Comparison of ENCODE assay signal across 8 cellular contexts in genomic region chr2:74186038-74186437, GRCh38. TPM values are rescaled to one million over a fixed set of nuclear protein-coding genes. Genes with fewer than 3 reads are reported as not detected.
DNase-seq lines count a peak whose midpoint lies in the region; ATAC-seq, FAIRE-seq and TF ChIP-seq lines count a peak whose summit lies in the region.

No MANE protein-coding gene starts in this region.

- no peak for TF ChIP-seq CTCF in CD4-positive, alpha-beta T cell (IDR thresholded peaks at IDR 0.05)
- TF ChIP-seq CTCF in activated B cell treated with CpG ODN at 0.5 μM for 24 hours (IDR thresholded peaks at IDR 0.05), result no peak
- no peak for TF ChIP-seq CTCF in mucosa of descending colon (IDR thresholded peaks at IDR 0.05)

- H3K27ac ChIP-seq in CD4-positive, alpha-beta T cell (ENCODE audit: low read depth, low read length), result no peak overlapping the region
- peak overlapping the region in 1 of 2 donors; percentile 2 for H3K27ac ChIP-seq in small intestine (ENCODE audit: low read depth in 1 of 2, low read length in 1 of 2)

- H3K4me3 ChIP-seq in mucosa of descending colon (no peak overlapping the region), small intestine (ENCODE audit: low read depth in 1 of 2, low read length in 2 of 2) (no peak overlapping the region)

- peak; percentile 88 for ATAC-seq in CD4-positive, alpha-beta T cell (ENCODE audit: poor library complexity)
- ATAC-seq in GM19328 (IDR thresholded peaks at IDR 0.05; ENCODE audit: unreplicated experiment), result peak; percentile 54
- peak; percentile 71 for ATAC-seq in HG03196 (IDR thresholded peaks at IDR 0.05; ENCODE audit: unreplicated experiment)
- ATAC-seq in activated B cell treated with CpG ODN at 0.5 μM for 24 hours (ENCODE audit: low read depth), result peak; percentile 80
- peak; percentile 74 for ATAC-seq in mucosa of descending colon

- POLR2A ChIA-PET in CD4-positive, alpha-beta T cell (lab: Charles Lee), result no interaction called here
- POLR2A ChIA-PET in activated B cell treated with CpG ODN at 0.5 μM for 24 hours (lab: Charles Lee), result interaction anchor here (0.6 to 7.1 kb wide), 13 partner anchors 8 to 358 kb away, joined by 3 to 113 read pairs (median 5); partner anchors contain the start of genes BOLA3, MOB1A, MTHFD2 and WBP1

- no peaks in the 10 kb centered on the region for H3K4me1 ChIP-seq in mucosa of descending colon (ENCODE audit: low read depth)
- no peaks in the 10 kb centered on the region for H3K4me1 ChIP-seq in small intestine (ENCODE audit: control insufficient read depth in 2 of 2, insufficient read depth in 1 of 2, low read depth in 1 of 2, low read length in 1 of 2)

- peak overlapping the region; percentile 30 for H3K4me3 Mint-ChIP-seq in CD4-positive, alpha-beta T cell
- peak overlapping the region; percentile 82 for H3K4me3 Mint-ChIP-seq in activated B cell treated with CpG ODN at 0.5 μM for 24 hours

- DNase-seq in CD4-positive, alpha-beta T cell, result peak in 1 of 10 experiments; percentile 6
- DNase-seq in activated B cell treated with CpG ODN at 0.5 μM for 24 hours, result peak; percentile 48
- no peak for DNase-seq in mucosa of descending colon
- no peak for DNase-seq in retina
- DNase-seq in COR-L47 (lab: John Stamatoyannopoulos, UW), result no peak
- no peak for DNase-seq in small intestine

- no peaks in the 10 kb centered on the region for H3K27me3 ChIP-seq in CD4-positive, alpha-beta T cell (ENCODE audit: control insufficient read depth, insufficient read depth, low read length)
- no peaks in the 10 kb centered on the region for H3K27me3 ChIP-seq in small intestine (ENCODE audit: control insufficient read depth in 2 of 2, insufficient read depth in 2 of 2, low read length in 2 of 2)

- H3K9me3 ChIP-seq in CD4-positive, alpha-beta T cell (ENCODE audit: control insufficient read depth, low read length), result no peaks in the 10 kb centered on the region
- no peaks in the 10 kb centered on the region for H3K9me3 ChIP-seq in mucosa of descending colon
- no peaks in the 10 kb centered on the region for H3K9me3 ChIP-seq in small intestine (ENCODE audit: control insufficient read depth, low read depth)

- 71 to 77% (median 75%) methylated on average over 9 of the region's 9 CpGs for WGBS in small intestine, 3 donors

- CTCF ChIA-PET in CD4-positive, alpha-beta T cell (lab: Charles Lee), result interaction anchor here (0.7 kb wide), 1 partner anchor 29 kb away, joined by 5 read pairs; no protein-coding TSS in a partner anchor
- CTCF ChIA-PET in activated B cell treated with CpG ODN at 0.5 μM for 24 hours (lab: Charles Lee), result interaction anchor here (1.2 kb wide), 1 partner anchor 12 kb away, joined by 5 read pairs; the partner anchor contains the start of gene MTHFD2

- intact Hi-C loops in CD4-positive, alpha-beta T cell (cut with DNase I, micrococcal nuclease), result no loop called here
- intact Hi-C loops in activated B cell treated with CpG ODN at 0.5 μM for 24 hours (cut with micrococcal nuclease), result no loop called here
- intact Hi-C loops in mucosa of descending colon (cut with DNase I, micrococcal nuclease), result no loop called here

- FAIRE-seq in small intestine (lab: Jason Lieb, UNC), result no peak

- H3K27ac Mint-ChIP-seq in CD4-positive, alpha-beta T cell, result no peak overlapping the region
- H3K27ac Mint-ChIP-seq in activated B cell treated with CpG ODN at 0.5 μM for 24 hours, result peak overlapping the region; percentile 99

- H3K36me3 ChIP-seq in mucosa of descending colon (ENCODE audit: low read depth), result no peaks in the 10 kb centered on the region
- no peaks in the 10 kb centered on the region for H3K36me3 ChIP-seq in small intestine (ENCODE audit: control insufficient read depth in 2 of 2, insufficient read depth in 2 of 2, low read length in 2 of 2)

- no peaks in the 10 kb centered on the region for H3K27me3 Mint-ChIP-seq in CD4-positive, alpha-beta T cell
- no peaks in the 10 kb centered on the region for H3K27me3 Mint-ChIP-seq in activated B cell treated with CpG ODN at 0.5 μM for 24 hours

- H3K9me3 Mint-ChIP-seq in CD4-positive, alpha-beta T cell, result no peaks in the 10 kb centered on the region
- no peaks in the 10 kb centered on the region for H3K9me3 Mint-ChIP-seq in activated B cell treated with CpG ODN at 0.5 μM for 24 hours

- H3K36me3 Mint-ChIP-seq in CD4-positive, alpha-beta T cell (ENCODE audit: low read depth), result no peaks in the 10 kb centered on the region
- no peaks in the 10 kb centered on the region for H3K36me3 Mint-ChIP-seq in activated B cell treated with CpG ODN at 0.5 μM for 24 hours (ENCODE audit: low read depth)

- peaks cover 4% of the 10 kb centered on the region for H3K4me1 Mint-ChIP-seq in CD4-positive, alpha-beta T cell (ENCODE audit: low read depth)
- H3K4me1 Mint-ChIP-seq in activated B cell treated with CpG ODN at 0.5 μM for 24 hours, result peaks cover 52% of the 10 kb centered on the region

RNA-seq across cellular contexts. Expression of gene MOB1A, which starts 7.4 kb away (rescaled TPM):
- total RNA-seq in CD4-positive, alpha-beta T cell, result 100 to 1,000 TPM; 150 to 159 TPM
- 314 and 318 TPM in 2 replicates for total RNA-seq in activated B cell treated with CpG ODN at 0.5 μM for 24 hours
- 100 to 1,000 TPM; 117 to 129 (median 124) TPM for total RNA-seq in mucosa of descending colon
- 10 to 100 TPM; 41.3 to 50.1 (median 43.9) TPM for polyA plus RNA-seq in small intestine

RNA-seq across cellular contexts. Expression of gene MTHFD2, which starts 12.4 kb away (rescaled TPM):
- total RNA-seq in CD4-positive, alpha-beta T cell, result 10 to 100 TPM; 18.6 to 21.6 TPM
- total RNA-seq in activated B cell treated with CpG ODN at 0.5 μM for 24 hours (135 and 150 TPM in 2 replicates), mucosa of descending colon (10 to 100 TPM; 18.6 to 42.2 (median 19.3) TPM)
- polyA plus RNA-seq in small intestine, result 100 to 1,000 TPM in 1 of 3 donors, 10 to 100 TPM in 1, 1 to 10 TPM in 1; 8.1 to 114 (median 12.4) TPM

RNA-seq across cellular contexts. Expression of gene BOLA3, which starts 38.3 kb away (rescaled TPM):
- total RNA-seq in CD4-positive, alpha-beta T cell, result 10 to 100 TPM; 11.4 to 12.9 TPM
- 18.8 and 19.1 TPM in 2 replicates for total RNA-seq in activated B cell treated with CpG ODN at 0.5 μM for 24 hours
- 10 to 100 TPM; 29.6 to 47.0 (median 38.0) TPM for total RNA-seq in mucosa of descending colon
- 10 to 100 TPM; 57.3 to 75.8 (median 62.8) TPM for polyA plus RNA-seq in small intestine
